ENCODE assay signal across 8 cellular contexts in genomic region chr2:119367472-119368099, GRCh38. TPM values are rescaled to one million over a fixed set of nuclear protein-coding genes. Genes with fewer than 3 reads are reported as not detected.
DNase-seq lines count a peak whose midpoint lies in the region; ATAC-seq and TF ChIP-seq lines count a peak whose summit lies in the region.

No MANE protein-coding gene starts in this region.

- H3K27ac ChIP-seq in neural cell (ENCODE audit: low read length), result no peak overlapping the region
- peak overlapping the region in 2 of 3 donors; percentile 56 to 84 for H3K27ac ChIP-seq in thyroid gland

- intact Hi-C loops in thyroid gland (cut with DNase I), result no loop called here

- TF ChIP-seq POLR2A in thyroid gland (IDR thresholded peaks at IDR 0.05), result no peak

- peak; percentile 16 for ATAC-seq in HG02678 (IDR thresholded peaks at IDR 0.05; ENCODE audit: unreplicated experiment)

- peaks cover 17% of the 10 kb centered on the region for H3K79me2 ChIP-seq in neural cell (replicated peaks; ENCODE audit: insufficient read depth, low read length)

- peak overlapping the region; percentile 83 for H3K4me2 ChIP-seq in neural cell (ENCODE audit: low read length)

- peaks cover 5% of the 10 kb centered on the region for H3K36me3 ChIP-seq in neural cell (ENCODE audit: insufficient read depth, low read length)
- peaks cover 26 to 37% of the 10 kb centered on the region in 2 donors for H3K36me3 ChIP-seq in thyroid gland

- peak overlapping the region; percentile 78 for H2AFZ ChIP-seq in neural cell (ENCODE audit: low read depth, low read length)

- DNase-seq in NCI-H1092 treated with DMSO at 0.1 percent for 48 hours (lab: John Stamatoyannopoulos, UW) (peak; percentile 25), NCI-H1092 (lab: John Stamatoyannopoulos, UW) (no peak), NCI-H69 (lab: John Stamatoyannopoulos, UW) (peak; percentile 36), activated T-helper 1 cell treated with Interleukin-2 at 50 U/mL for 16 hours (ENCODE audit: low read depth) (peak; percentile 10), fibroblast of pulmonary artery (ENCODE audit: low read depth) (peak; percentile 11), thyroid gland (peak; percentile 63)

- H3K9ac ChIP-seq in neural cell (ENCODE audit: low read length), result peak overlapping the region; percentile 66

- H3K4me3 ChIP-seq in fibroblast of pulmonary artery (replicated peaks; ENCODE audit: low read depth, low read length) (peak overlapping the region; percentile 94), neural cell (ENCODE audit: low read length) (peak overlapping the region; percentile 87), thyroid gland (replicated peaks in 1 of 3) (peak overlapping the region; percentile 66 to 86 (median 85))

- H3F3A ChIP-seq in neural cell (ENCODE audit: insufficient read depth, low read length, poor library complexity, severe bottlenecking), result no peaks in the 10 kb centered on the region

- no peak for TF ChIP-seq EP300 in neural cell (conservative IDR thresholded peaks at IDR 0.05; ENCODE audit: poor library complexity, severe bottlenecking)

- WGBS in thyroid gland, 2 donors, result 6 to 15% methylated on average over 16 to 20 of the region's 32 CpGs

- no peaks in the 10 kb centered on the region for H3K27me3 ChIP-seq in neural cell (ENCODE audit: insufficient read depth, low read depth, low read length)
- H3K27me3 ChIP-seq in thyroid gland, result no peaks in the 10 kb centered on the region

- no peak for TF ChIP-seq RAD21 in neural cell (conservative IDR thresholded peaks at IDR 0.05)

- H3K9me2 ChIP-seq in neural cell (ENCODE audit: insufficient read depth, low read length), result no peaks in the 10 kb centered on the region

- H3K4me1 ChIP-seq in thyroid gland, result peaks cover 15 to 25% of the 10 kb centered on the region in 2 donors

- H3K9me3 ChIP-seq in neural cell (ENCODE audit: low read length) (no peaks in the 10 kb centered on the region), thyroid gland (no peaks in the 10 kb centered on the region)

- TF ChIP-seq CTCF in fibroblast of pulmonary artery (IDR thresholded peaks at IDR 0.05; ENCODE audit: low read length, missing control alignments), result no peak
- TF ChIP-seq CTCF in neural cell (IDR thresholded peaks at IDR 0.05; ENCODE audit: poor library complexity, severe bottlenecking), result no peak
- TF ChIP-seq CTCF in thyroid gland (IDR thresholded peaks at IDR 0.05), result no peak

- no peaks in the 10 kb centered on the region for H4K20me1 ChIP-seq in neural cell (ENCODE audit: insufficient read depth)

TF ChIP-seq in neural cell, 6 proteins besides CTCF, POLR2A, EP300 and RAD21:
- TF ChIP-seq EZH2 (IDR thresholded peaks at IDR 0.05; ENCODE audit: borderline replicate concordance, insufficient read depth, low read length, poor library complexity, severe bottlenecking) (no peak), TAF1 (IDR thresholded peaks at IDR 0.05; ENCODE audit: low read depth) (no peak), SMC3 (conservative IDR thresholded peaks at IDR 0.05; ENCODE audit: poor library complexity) (no peak), MXI1 (conservative IDR thresholded peaks at IDR 0.05; ENCODE audit: poor library complexity, severe bottlenecking) (no peak), POLR2AphosphoS5 (IDR thresholded peaks at IDR 0.05) (no peak)
- TF ChIP-seq, protein P1, sequence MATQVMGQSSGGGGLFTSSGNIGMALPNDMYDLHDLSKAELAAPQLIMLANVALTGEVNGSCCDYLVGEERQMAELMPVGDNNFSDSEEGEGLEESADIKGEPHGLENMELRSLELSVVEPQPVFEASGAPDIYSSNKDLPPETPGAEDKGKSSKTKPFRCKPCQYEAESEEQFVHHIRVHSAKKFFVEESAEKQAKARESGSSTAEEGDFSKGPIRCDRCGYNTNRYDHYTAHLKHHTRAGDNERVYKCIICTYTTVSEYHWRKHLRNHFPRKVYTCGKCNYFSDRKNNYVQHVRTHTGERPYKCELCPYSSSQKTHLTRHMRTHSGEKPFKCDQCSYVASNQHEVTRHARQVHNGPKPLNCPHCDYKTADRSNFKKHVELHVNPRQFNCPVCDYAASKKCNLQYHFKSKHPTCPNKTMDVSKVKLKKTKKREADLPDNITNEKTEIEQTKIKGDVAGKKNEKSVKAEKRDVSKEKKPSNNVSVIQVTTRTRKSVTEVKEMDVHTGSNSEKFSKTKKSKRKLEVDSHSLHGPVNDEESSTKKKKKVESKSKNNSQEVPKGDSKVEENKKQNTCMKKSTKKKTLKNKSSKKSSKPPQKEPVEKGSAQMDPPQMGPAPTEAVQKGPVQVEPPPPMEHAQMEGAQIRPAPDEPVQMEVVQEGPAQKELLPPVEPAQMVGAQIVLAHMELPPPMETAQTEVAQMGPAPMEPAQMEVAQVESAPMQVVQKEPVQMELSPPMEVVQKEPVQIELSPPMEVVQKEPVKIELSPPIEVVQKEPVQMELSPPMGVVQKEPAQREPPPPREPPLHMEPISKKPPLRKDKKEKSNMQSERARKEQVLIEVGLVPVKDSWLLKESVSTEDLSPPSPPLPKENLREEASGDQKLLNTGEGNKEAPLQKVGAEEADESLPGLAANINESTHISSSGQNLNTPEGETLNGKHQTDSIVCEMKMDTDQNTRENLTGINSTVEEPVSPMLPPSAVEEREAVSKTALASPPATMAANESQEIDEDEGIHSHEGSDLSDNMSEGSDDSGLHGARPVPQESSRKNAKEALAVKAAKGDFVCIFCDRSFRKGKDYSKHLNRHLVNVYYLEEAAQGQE (IDR thresholded peaks at IDR 0.05; ENCODE audit: borderline replicate concordance), result no peak

RNA-seq across cellular contexts. Expression of gene DBI, which starts 0.8 kb away (rescaled TPM):
- 70.0 and 110 TPM in 2 replicates for polyA plus RNA-seq in neural cell
- polyA minus RNA-seq in neural cell, result 18.7 and 27.9 TPM in 2 replicates
- 100 to 1,000 TPM in 3 of 4 donors, 10 to 100 TPM in 1; 48.1 to 166 (median 140) TPM for total RNA-seq in thyroid gland

RNA-seq across cellular contexts. Expression of gene C2orf76, which starts 1.0 kb away (rescaled TPM):
- polyA plus RNA-seq in neural cell, result 33.8 and 37.7 TPM in 2 replicates
- 10.7 and 14.6 TPM in 2 replicates for polyA minus RNA-seq in neural cell
- 10 to 100 TPM in 2 of 4 donors, 1 to 10 TPM in 2; 5.3 to 19.9 (median 13.3) TPM for total RNA-seq in thyroid gland
